In genomic region chr1:28594661-28595411, GRCh38 we compare ENCODE assay signal across 20 cellular contexts. TPM values are rescaled to one million over a fixed set of nuclear protein-coding genes. Genes with fewer than 3 reads are reported as not detected.
DNase-seq lines count a peak whose midpoint lies in the region; ATAC-seq, FAIRE-seq and TF ChIP-seq lines count a peak whose summit lies in the region.
"Had no signal": no experiment of that assay in that cellular context is flagged by ENCODE, and none has a peak within 500 bp of the region (broad histone marks: within the 10 kb centered on the region; RNA-seq: fewer than 3 reads in every experiment).

No MANE protein-coding gene starts in this region.

- H3K4me3 Mint-ChIP-seq in neural crest cell (peak overlapping the region; percentile 25), endothelial cell (ENCODE audit: unreplicated experiment) (no peak overlapping the region)

- no peak for TF ChIP-seq CTCF in HEK293 (tag by site-specific recombination; IDR thresholded peaks at IDR 0.05)
- TF ChIP-seq CTCF in neural crest cell (conservative IDR thresholded peaks at IDR 0.05) = no peak
- no peak for TF ChIP-seq CTCF in endothelial cell (IDR thresholded peaks at IDR 0.05; ENCODE audit: unreplicated experiment)

- H3K9me3 Mint-ChIP-seq in neural crest cell (no peaks in the 10 kb centered on the region), endothelial cell (ENCODE audit: unreplicated experiment) (no peaks in the 10 kb centered on the region)

- CTCF ChIA-PET in HEK293 (lab: Yijun Ruan, JAX) = no interaction called here

- H3K27me3 Mint-ChIP-seq in neural crest cell (ENCODE audit: low read depth) (peaks cover 7% of the 10 kb centered on the region), endothelial cell (ENCODE audit: unreplicated experiment) (peaks cover 1% of the 10 kb centered on the region)

- no peak overlapping the region for H3K4me3 ChIP-seq in HEK293 (ENCODE audit: low read depth, low read length)
- H3K4me3 ChIP-seq: heart right ventricle, Peyer's patch, spleen had no signal

- H3K36me3 Mint-ChIP-seq in neural crest cell (ENCODE audit: low read depth) (no peaks in the 10 kb centered on the region), endothelial cell (ENCODE audit: low read depth, unreplicated experiment) (peaks cover 3% of the 10 kb centered on the region)

- H3K27ac Mint-ChIP-seq in neural crest cell (ENCODE audit: unreplicated experiment) = no peak overlapping the region
- H3K27ac Mint-ChIP-seq in endothelial cell (ENCODE audit: unreplicated experiment) = no peak overlapping the region
- H3K27ac Mint-ChIP-seq: brain had no signal

- no peak for ATAC-seq in GM21576 (IDR thresholded peaks at IDR 0.05; ENCODE audit: unreplicated experiment)
- ATAC-seq: heart right ventricle had no signal

- H3K36me3 ChIP-seq in HEK293 (ENCODE audit: control insufficient read depth in 2 of 2, insufficient read depth in 1 of 2, low read length in 2 of 2) = no peaks in the 10 kb centered on the region
- H3K36me3 ChIP-seq: heart right ventricle, Peyer's patch had no signal

- H3K9me3 ChIP-seq in HEK293 (ENCODE audit: control insufficient read depth, insufficient read depth, low read depth, low read length) = no peaks in the 10 kb centered on the region
- H3K9me3 ChIP-seq: heart right ventricle, Peyer's patch, spleen had no signal

- DNase-seq in RPMI7951 (ENCODE audit: low read depth) = peak; percentile 90
- peak; percentile 63 to 82 for DNase-seq in dermis microvascular lymphatic vessel endothelial cell (ENCODE audit: low read depth in 2 of 2)
- no peak for DNase-seq in neural crest cell (ENCODE audit: low read depth, low spot score)
- DNase-seq in frontal cortex (ENCODE audit: low spot score in 2 of 2) = no peak
- DNase-seq in endothelial cell (ENCODE audit: low spot score) = no peak
- no peak for DNase-seq in SK-N-DZ (ENCODE audit: low spot score)
- DNase-seq: activated CD4-positive, alpha-beta T cell treated with anti-CD3 and anti-CD28 coated beads, Interleukin-2, amount 50 U/mL, for 48 hours; activated effector memory CD4-positive, alpha-beta T cell treated with Interleukin-2 at 50 U/mL for 16 hours; heart right ventricle; NCI-H1105 treated with DMSO at 0.1 percent for 48 hours; NCI-H510A; Peyer's patch; spleen; T-helper 9 cell had no signal

- no peak for FAIRE-seq in frontal cortex (lab: Jason Lieb, UNC)

- no peak overlapping the region for H3K27ac ChIP-seq in HEK293 (ENCODE audit: extremely low read depth, low read depth, low read length)
- H3K27ac ChIP-seq: heart right ventricle, Peyer's patch, spleen had no signal

- POLR2A ChIA-PET in HEK293 (lab: Yijun Ruan, JAX) = interaction anchor here (0.7 kb wide), 1 partner anchor 14 kb away, joined by 4 read pairs; no protein-coding TSS in a partner anchor

- H3K4me1 ChIP-seq in HEK293 (ENCODE audit: control insufficient read depth, insufficient read depth, low read length) = no peaks in the 10 kb centered on the region

- peaks cover 10% of the 10 kb centered on the region for H3K4me1 Mint-ChIP-seq in neural crest cell
- peaks cover 8% of the 10 kb centered on the region for H3K4me1 Mint-ChIP-seq in endothelial cell (ENCODE audit: unreplicated experiment)

TF ChIP-seq in HEK293, 187 proteins besides CTCF, POLR2A, EP300 and RAD21:
- TF ChIP-seq RBAK (tag by site-specific recombination; IDR thresholded peaks at IDR 0.05) (no peak), MZF1 (tag by site-specific recombination; IDR thresholded peaks at IDR 0.05; ENCODE audit: borderline replicate concordance) (peak; percentile 63; the same call in 1 of the 2 replicates), SP7 (tag by site-specific recombination; IDR thresholded peaks at IDR 0.05) (peak; percentile 30; the same call in 1 of the 2 replicates), ZNF830 (tag by site-specific recombination; IDR thresholded peaks at IDR 0.05; ENCODE audit: low read depth) (no peak), ZNF629 (tag by site-specific recombination; IDR thresholded peaks at IDR 0.05) (peak; percentile 48; the same call in 1 of the 2 replicates)

RNA-seq across cellular contexts. Expression of gene RAB42, which starts 2.8 kb away (rescaled TPM):
- total RNA-seq in RPMI7951 (2014; rRNA removed; shearing (Covaris generic)) = 0.96 and 1.9 TPM in 2 replicates
- total RNA-seq in dermis microvascular lymphatic vessel endothelial cell (5.6 and 11.4 TPM in 2 replicates), neural crest cell (1.5 and 2.8 TPM in 2 replicates), frontal cortex (1.2 TPM), endothelial cell (ENCODE audit: unreplicated experiment) (not detected)
- 5.1 and 5.3 TPM in 2 replicates for polyA plus RNA-seq in SK-N-DZ (2014; cell fraction: cytosol; rRNA removed)
- polyA plus RNA-seq in SK-N-DZ (2014; cell fraction: nucleus; rRNA removed) = 0.23 and 0.59 TPM in 2 replicates
- total RNA-seq: H4 had no signal

RNA-seq across cellular contexts. Expression of gene TRNAU1AP, which starts 42.0 kb away (rescaled TPM):
- total RNA-seq in RPMI7951 (2014; rRNA removed; shearing (Covaris generic)) = 47.1 and 49.5 TPM in 2 replicates
- 18.8 and 20.7 TPM in 2 replicates for total RNA-seq in dermis microvascular lymphatic vessel endothelial cell
- total RNA-seq in neural crest cell = 36.1 and 39.2 TPM in 2 replicates
- 35.1 TPM for total RNA-seq in frontal cortex
- 39.6 TPM for total RNA-seq in endothelial cell (ENCODE audit: unreplicated experiment)
- 22.1 and 27.9 TPM in 2 replicates for polyA plus RNA-seq in SK-N-DZ (2014; cell fraction: cytosol; rRNA removed)
- 22.1 and 34.6 TPM in 2 replicates for polyA plus RNA-seq in SK-N-DZ (2014; cell fraction: nucleus; rRNA removed)

RNA-seq across cellular contexts. Expression of gene TAF12, which starts 48.0 kb away (rescaled TPM):
- 47.9 and 58.5 TPM in 2 replicates for total RNA-seq in RPMI7951 (2014; rRNA removed; shearing (Covaris generic))
- 18.7 and 24.0 TPM in 2 replicates for total RNA-seq in dermis microvascular lymphatic vessel endothelial cell
- 25.2 and 27.7 TPM in 2 replicates for total RNA-seq in neural crest cell
- 20.4 TPM for total RNA-seq in frontal cortex
- 17.0 TPM for total RNA-seq in endothelial cell (ENCODE audit: unreplicated experiment)
- polyA plus RNA-seq in SK-N-DZ (2014; cell fraction: cytosol; rRNA removed) = 34.1 and 34.9 TPM in 2 replicates
- polyA plus RNA-seq in SK-N-DZ (2014; cell fraction: nucleus; rRNA removed) = 24.1 and 27.3 TPM in 2 replicates

RNA-seq across cellular contexts. Expression of gene RNU11, which starts 53.6 kb away (rescaled TPM):
- total RNA-seq in RPMI7951 (2014; rRNA removed; shearing (Covaris generic)) = not detected in 2 replicates
- total RNA-seq in dermis microvascular lymphatic vessel endothelial cell = not detected in 2 replicates
- not detected in 2 replicates for total RNA-seq in neural crest cell
- total RNA-seq in frontal cortex = not detected
- not detected for total RNA-seq in endothelial cell (ENCODE audit: unreplicated experiment)
- not detected in 2 replicates for polyA plus RNA-seq in SK-N-DZ (2014; cell fraction: cytosol; rRNA removed)
- not detected in 2 replicates for polyA plus RNA-seq in SK-N-DZ (2014; cell fraction: nucleus; rRNA removed)
- total RNA-seq: H4, heart right ventricle, liver, Peyer's patch, spleen, subcutaneous adipose tissue had no signal
- polyA plus RNA-seq: heart right ventricle, liver, spleen had no signal

Comparison
In these comparisons a context has a peak if more than half of its experiments do, and no peak if none do; other contexts are left out.
1. DNase-seq: peak in RPMI7951 (single experiment) and dermis microvascular lymphatic vessel endothelial cell (2 of 2); none in neural crest cell (single experiment), frontal cortex (0 of 2), endothelial cell (single experiment) and SK-N-DZ (single experiment).